ENCODE assay signal across 8 cellular contexts in genomic region chr19:12783226-12783848, GRCh38. TPM values are rescaled to one million over a fixed set of nuclear protein-coding genes. Genes with fewer than 3 reads are reported as not detected.
DNase-seq lines count a peak whose midpoint lies in the region; TF ChIP-seq lines count a peak whose summit lies in the region.

No MANE protein-coding gene starts in this region.

- H2AFZ ChIP-seq in trophoblast cell (ENCODE audit: insufficient read depth, low read length, poor library complexity): peak overlapping the region; percentile 80

- peak overlapping the region; percentile 61 for H4K12ac ChIP-seq in trophoblast cell (ENCODE audit: low read depth, low read length)

- no peaks in the 10 kb centered on the region for H3K36me3 Mint-ChIP-seq in endodermal cell (ENCODE audit: low read depth)

- peak overlapping the region; percentile 93 for H3K18ac ChIP-seq in trophoblast cell (ENCODE audit: low read length)

- peak overlapping the region; percentile 92 for H2AK5ac ChIP-seq in trophoblast cell (ENCODE audit: low read length)

- H3K4me2 ChIP-seq in trophoblast cell (ENCODE audit: low read length): peak overlapping the region; percentile 75

- H2BK5ac ChIP-seq in trophoblast cell (ENCODE audit: low read depth, low read length, poor library complexity): peak overlapping the region; percentile 97

- no peaks in the 10 kb centered on the region for H3K36me3 ChIP-seq in GM06990 (ENCODE audit: control insufficient read depth, insufficient read depth, low read length)
- H3K36me3 ChIP-seq in SJSA1: no peaks in the 10 kb centered on the region
- no peaks in the 10 kb centered on the region for H3K36me3 ChIP-seq in endodermal cell (ENCODE audit: control insufficient read depth, insufficient read depth, low read length)
- H3K36me3 ChIP-seq in trophoblast cell (ENCODE audit: control insufficient read depth in 1 of 2, insufficient read depth in 2 of 2, low read length in 2 of 2): no peaks in the 10 kb centered on the region

- H3K9me3 Mint-ChIP-seq in endodermal cell: no peaks in the 10 kb centered on the region

- H3K79me1 ChIP-seq in trophoblast cell (ENCODE audit: low read length): peaks cover 58% of the 10 kb centered on the region

- H3K27me3 ChIP-seq in GM06990 (replicated peaks; ENCODE audit: control insufficient read depth, insufficient read depth, low read length) (no peaks in the 10 kb centered on the region), SJSA1 (replicated peaks) (no peaks in the 10 kb centered on the region), endodermal cell (ENCODE audit: control insufficient read depth, insufficient read depth, low read length, poor library complexity, severe bottlenecking) (no peaks in the 10 kb centered on the region), trophoblast cell (ENCODE audit: insufficient read depth, low read length) (no peaks in the 10 kb centered on the region)

- H2BK12ac ChIP-seq in trophoblast cell (ENCODE audit: low read length): peak overlapping the region; percentile 88

- H3K79me2 ChIP-seq in trophoblast cell (ENCODE audit: control insufficient read depth, insufficient read depth, low read length, poor library complexity): peaks cover 11% of the 10 kb centered on the region

- H3K4ac ChIP-seq in trophoblast cell (ENCODE audit: low read depth, low read length): peak overlapping the region; percentile 89

- no peak for TF ChIP-seq CTCF in GM06990 (IDR thresholded peaks at IDR 0.05; ENCODE audit: insufficient read depth, low read length, poor library complexity, severe bottlenecking)
- TF ChIP-seq CTCF in endodermal cell (conservative IDR thresholded peaks at IDR 0.05): no peak

- H3K9me3 ChIP-seq in SJSA1 (replicated peaks): no peaks in the 10 kb centered on the region
- H3K9me3 ChIP-seq in endodermal cell (ENCODE audit: control insufficient read depth, low read length): no peaks in the 10 kb centered on the region
- no peaks in the 10 kb centered on the region for H3K9me3 ChIP-seq in trophoblast cell (ENCODE audit: insufficient read depth, low read depth, low read length)

- DNase-seq in GM06990 (ENCODE audit: extremely low read depth, insufficient read length): no peak
- peak; percentile 65 to 68 for DNase-seq in SJSA1 (ENCODE audit: low read depth in 1 of 2, low spot score in 2 of 2)
- DNase-seq in endodermal cell: peak; percentile 58
- DNase-seq in trophoblast cell: peak in 1 of 2 donors; percentile 24
- no peak for DNase-seq in middle frontal gyrus (ENCODE audit: extremely low spot score, low spot score)
- no peak for DNase-seq in NCI-H2081 (lab: John Stamatoyannopoulos, UW)
- DNase-seq in RPMI8226: no peak
- DNase-seq in NCI-H187 treated with DMSO at 0.1 percent for 48 hours (lab: John Stamatoyannopoulos, UW): no peak

- H3K4me3 ChIP-seq in GM06990 (replicated peaks; ENCODE audit: low read depth, low read length) (peak overlapping the region; percentile 57), SJSA1 (peak overlapping the region; percentile 38), endodermal cell (ENCODE audit: low read length) (peak overlapping the region; percentile 72), trophoblast cell (ENCODE audit: low read depth, low read length) (no peak overlapping the region)

- H3K27ac ChIP-seq in SJSA1 (peak overlapping the region; percentile 77), endodermal cell (ENCODE audit: low read depth, low read length) (peak overlapping the region; percentile 38), trophoblast cell (ENCODE audit: low read depth, low read length) (peak overlapping the region; percentile 96)

- peak overlapping the region; percentile 100 for H4K91ac ChIP-seq in trophoblast cell (ENCODE audit: low read depth, low read length)

- H3K9ac ChIP-seq in endodermal cell (ENCODE audit: extremely low read depth, low read length, poor library complexity, severe bottlenecking) (no peak overlapping the region), trophoblast cell (ENCODE audit: low read length) (peak overlapping the region; percentile 11)

- peak overlapping the region; percentile 98 for H2BK120ac ChIP-seq in trophoblast cell (ENCODE audit: insufficient read depth, low read length, poor library complexity)

- no peak overlapping the region for H3K27ac Mint-ChIP-seq in endodermal cell

- peaks cover 80% of the 10 kb centered on the region for H3K4me1 ChIP-seq in SJSA1 (replicated peaks)
- H3K4me1 ChIP-seq in endodermal cell (ENCODE audit: control insufficient read depth, insufficient read depth, low read length): peaks cover 4% of the 10 kb centered on the region
- peaks cover 47 to 55% of the 10 kb centered on the region in 2 experiments for H3K4me1 ChIP-seq in trophoblast cell (ENCODE audit: control insufficient read depth in 1 of 2, insufficient read depth in 2 of 2, low read length in 2 of 2)

- 33 to 45% methylated on average over 4 to 22 of the region's 22 CpGs for WGBS in endodermal cell (ENCODE audit: insufficient coverage in 1 of 2, insufficient read length in 1 of 2), 2 experiments
- no CpG with 5 or more reads among the region's 22 CpGs for WGBS in trophoblast cell (ENCODE audit: extremely low coverage, insufficient coverage, insufficient read length)

- peak overlapping the region; percentile 91 for H4K8ac ChIP-seq in trophoblast cell (ENCODE audit: low read depth, low read length)

- H3K4me3 Mint-ChIP-seq in endodermal cell: peak overlapping the region; percentile 61

- H3K23ac ChIP-seq in trophoblast cell (ENCODE audit: low read length): no peak overlapping the region

- H3K4me1 Mint-ChIP-seq in endodermal cell: peaks cover 15% of the 10 kb centered on the region

- no peaks in the 10 kb centered on the region for H3K27me3 Mint-ChIP-seq in endodermal cell (ENCODE audit: insufficient read depth)

- peak overlapping the region; percentile 96 for H3K14ac ChIP-seq in trophoblast cell (ENCODE audit: low read length)

RNA-seq across cellular contexts. Expression of gene JUNB, which starts 7.9 kb away (rescaled TPM):
- total RNA-seq in SJSA1 (2014; rRNA removed; shearing (Covaris generic)): 112 and 115 TPM in 2 replicates
- total RNA-seq in endodermal cell: 1 to 10 TPM; 6.7 to 7.2 TPM
- 7.7 TPM for polyA plus RNA-seq in endodermal cell (2013, experiment 1 of 2)
- 9.9 TPM for polyA plus RNA-seq in endodermal cell (2013, experiment 2 of 2)
- polyA plus RNA-seq in trophoblast cell (2013): 81.3 and 87.5 TPM in 2 replicates

RNA-seq across cellular contexts. Expression of gene HOOK2, which starts 8.0 kb away (rescaled TPM):
- total RNA-seq in SJSA1 (2014; rRNA removed; shearing (Covaris generic)): 12.4 and 27.5 TPM in 2 replicates
- 100 to 1,000 TPM in 1 of 2 donors, 10 to 100 TPM in 1; 82.1 to 103 TPM for total RNA-seq in endodermal cell
- 28.9 TPM for polyA plus RNA-seq in endodermal cell (2013, experiment 1 of 2)
- 23.8 TPM for polyA plus RNA-seq in endodermal cell (2013, experiment 2 of 2)
- 28.7 and 30.7 TPM in 2 replicates for polyA plus RNA-seq in trophoblast cell (2013)

RNA-seq across cellular contexts. Expression of gene PRDX2, which starts 18.3 kb away (rescaled TPM):
- 4.6 and 8.7 TPM in 2 replicates for total RNA-seq in SJSA1 (2014; rRNA removed; shearing (Covaris generic))
- total RNA-seq in endodermal cell: 100 to 1,000 TPM; 429 to 507 TPM
- polyA plus RNA-seq in endodermal cell (2013, experiment 1 of 2): 440 TPM
- 394 TPM for polyA plus RNA-seq in endodermal cell (2013, experiment 2 of 2)
- 187 and 189 TPM in 2 replicates for polyA plus RNA-seq in trophoblast cell (2013)

RNA-seq across cellular contexts. Expression of gene THSD8, which starts 18.5 kb away (rescaled TPM):
- not detected in 2 replicates for total RNA-seq in SJSA1 (2014; rRNA removed; shearing (Covaris generic))
- total RNA-seq in endodermal cell: 10 to 100 TPM; 34.4 to 57.4 TPM
- polyA plus RNA-seq in endodermal cell (2013, experiment 1 of 2): 12.7 TPM
- 17.6 TPM for polyA plus RNA-seq in endodermal cell (2013, experiment 2 of 2)
- 19.0 and 19.9 TPM in 2 replicates for polyA plus RNA-seq in trophoblast cell (2013)

RNA-seq across cellular contexts. Expression of gene RNASEH2A, which starts 23.0 kb away (rescaled TPM):
- total RNA-seq in SJSA1 (2014; rRNA removed; shearing (Covaris generic)): 68.8 and 78.9 TPM in 2 replicates
- 10 to 100 TPM; 51.0 to 97.1 TPM for total RNA-seq in endodermal cell
- 68.6 TPM for polyA plus RNA-seq in endodermal cell (2013, experiment 1 of 2)
- 58.0 TPM for polyA plus RNA-seq in endodermal cell (2013, experiment 2 of 2)
- 16.0 and 17.3 TPM in 2 replicates for polyA plus RNA-seq in trophoblast cell (2013)

Comparison
In these comparisons a context has a peak if more than half of its experiments do, and no peak if none do; other contexts are left out.
1. DNase-seq: peak in SJSA1 (2 of 2) and endodermal cell (single experiment); none in GM06990 (single experiment), middle frontal gyrus (single experiment), NCI-H2081 (0 of 2), RPMI8226 (single experiment) and NCI-H187 treated with DMSO at 0.1 percent for 48 hours (single experiment).
2. H3K27ac ChIP-seq: peak in every context shown above with its lines; median percentile 96 in trophoblast cell; 77 in SJSA1; 38 in endodermal cell.
3. RNA of gene JUNB, which starts 7.9 kb away (total RNA-seq): 112 to 115 TPM in SJSA1; 6.7 to 7.2 TPM in endodermal cell; every median in the first group is over 10 times any median in the second.
4. RNA of gene PRDX2, which starts 18.3 kb away (total RNA-seq): 429 to 507 TPM in endodermal cell; 4.6 to 8.7 TPM in SJSA1; every median in the first group is over 10 times any median in the second.